16 cellular contexts compared by ENCODE assay signal in the genomic region with DNA sequence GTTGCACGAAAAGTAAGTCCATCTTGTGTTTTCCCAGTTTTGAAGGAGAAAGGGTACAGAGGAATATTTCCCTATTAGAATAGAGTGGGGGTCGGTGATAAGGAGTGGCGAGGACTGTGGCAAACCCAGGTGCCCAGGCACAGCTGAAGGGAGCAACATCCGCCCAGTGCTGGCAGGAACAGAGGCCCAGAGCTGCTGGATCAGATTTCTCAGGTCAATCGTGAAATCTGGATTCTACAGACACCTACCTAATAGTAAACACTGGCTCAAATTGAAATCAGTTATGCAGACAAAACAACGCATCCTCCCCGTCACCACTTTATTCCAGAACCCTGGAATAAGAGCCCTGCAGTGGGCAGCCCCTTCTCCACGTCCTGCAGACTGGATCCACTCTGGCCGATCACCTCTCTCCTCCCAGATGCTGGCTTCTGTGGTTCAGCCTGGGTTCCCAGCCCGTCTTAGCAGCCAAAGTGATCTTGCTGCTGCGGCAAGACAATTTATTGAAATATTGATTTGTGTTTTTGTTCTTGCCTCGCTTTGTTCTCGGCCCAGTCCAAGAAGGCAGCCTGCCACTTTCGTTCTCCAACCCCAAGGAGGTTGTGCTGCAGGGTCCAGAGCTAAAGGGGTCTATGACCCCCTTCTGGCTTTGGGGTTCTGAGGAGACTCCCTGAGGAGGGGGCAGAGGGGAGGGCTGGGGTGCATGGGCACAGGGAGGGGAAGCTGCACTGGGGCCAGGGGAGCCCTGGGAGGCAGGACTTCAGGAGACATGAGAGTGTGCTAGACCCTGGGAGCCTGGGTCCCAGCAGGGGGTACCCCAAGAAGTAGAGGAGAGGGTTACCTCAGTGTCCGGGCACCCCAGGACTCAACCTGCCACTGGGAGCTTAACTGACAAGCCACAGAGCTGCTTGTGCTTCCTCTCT.
"Had no signal": no experiment of that assay in that cellular context is flagged by ENCODE, and none has a peak within 500 bp of the region (broad histone marks: within the 10 kb centered on the region; RNA-seq: fewer than 3 reads in every experiment).

No MANE protein-coding gene starts in this region.

- H3K9me3 Mint-ChIP-seq: activated naive CD4-positive, alpha-beta T cell treated with anti-CD3 and anti-CD28 coated beads, Interleukin-2, amount 50 U/mL, for 24 hours had no signal

- ATAC-seq: activated CD4-positive, alpha-beta T cell treated with anti-CD3 and anti-CD28 coated beads for 36 hours; activated T-helper 17 cell treated with anti-CD3 and anti-CD28 coated beads, Interleukin-2, amount 50 U/mL, for 72 hours; effector memory CD8-positive, alpha-beta T cell; left colon had no signal

- H3K4me1 Mint-ChIP-seq: activated CD4-positive, alpha-beta T cell treated with anti-CD3 and anti-CD28 coated beads for 36 hours; activated T-helper 17 cell treated with anti-CD3 and anti-CD28 coated beads, Interleukin-2, amount 50 U/mL, for 72 hours; neural progenitor cell had no signal

- DNase-seq: activated CD4-positive, alpha-beta T cell treated with anti-CD3 and anti-CD28 coated beads for 36 hours; activated CD4-positive, alpha-beta T cell treated with anti-CD3 and anti-CD28 coated beads, Interleukin-2, amount 50 U/mL, for 48 hours; activated T-cell treated with anti-CD3 and anti-CD28 coated beads, Interleukin-2, amount 50 U/mL, for 1 hour; dermis blood vessel endothelial cell; effector memory CD8-positive, alpha-beta T cell; SW 1271; T-helper 2 cell; WERI-Rb-1 had no signal

- H3K4me1 ChIP-seq: neural progenitor cell, uterus had no signal

- H3K27ac ChIP-seq: neural progenitor cell, ovary, tibial nerve, uterus, WERI-Rb-1 had no signal

- H3K27me3 Mint-ChIP-seq: activated T-helper 17 cell treated with anti-CD3 and anti-CD28 coated beads, Interleukin-2, amount 50 U/mL, for 72 hours; stimulated activated naive CD8-positive, alpha-beta T cell treated with anti-CD3 and anti-CD28 coated beads, Interleukin-15, Interleukin-2, amounts not matched to agents 100 ng/mL and 50 ng/mL, for 24 hours had no signal

- H3K27ac Mint-ChIP-seq: activated CD4-positive, alpha-beta T cell treated with anti-CD3 and anti-CD28 coated beads for 36 hours; activated naive CD4-positive, alpha-beta T cell treated with anti-CD3 and anti-CD28 coated beads, Interleukin-2, amount 50 U/mL, for 24 hours; activated T-helper 17 cell treated with anti-CD3 and anti-CD28 coated beads, Interleukin-2, amount 50 U/mL, for 72 hours; neural progenitor cell; stimulated activated naive CD8-positive, alpha-beta T cell treated with anti-CD3 and anti-CD28 coated beads, Interleukin-15, Interleukin-2, amounts not matched to agents 100 ng/mL and 50 ng/mL, for 24 hours had no signal

- H3K4me3 Mint-ChIP-seq: activated CD4-positive, alpha-beta T cell treated with anti-CD3 and anti-CD28 coated beads for 36 hours; activated naive CD4-positive, alpha-beta T cell treated with anti-CD3 and anti-CD28 coated beads, Interleukin-2, amount 50 U/mL, for 24 hours; activated T-helper 17 cell treated with anti-CD3 and anti-CD28 coated beads, Interleukin-2, amount 50 U/mL, for 72 hours; effector memory CD8-positive, alpha-beta T cell; neural progenitor cell; stimulated activated naive CD8-positive, alpha-beta T cell treated with anti-CD3 and anti-CD28 coated beads, Interleukin-15, Interleukin-2, amounts not matched to agents 100 ng/mL and 50 ng/mL, for 24 hours had no signal

- H3K36me3 ChIP-seq: neural progenitor cell, ovary, uterus, WERI-Rb-1 had no signal

- H3K36me3 Mint-ChIP-seq: activated naive CD4-positive, alpha-beta T cell treated with anti-CD3 and anti-CD28 coated beads, Interleukin-2, amount 50 U/mL, for 24 hours; neural progenitor cell had no signal

- H3K9me3 ChIP-seq: ovary, uterus had no signal

- H3K27me3 ChIP-seq: ovary, tibial nerve, uterus had no signal

- H3K4me3 ChIP-seq: neural progenitor cell, ovary, tibial nerve, uterus had no signal
